ENCODE assay signal across 14 cellular contexts in the genomic region with DNA sequence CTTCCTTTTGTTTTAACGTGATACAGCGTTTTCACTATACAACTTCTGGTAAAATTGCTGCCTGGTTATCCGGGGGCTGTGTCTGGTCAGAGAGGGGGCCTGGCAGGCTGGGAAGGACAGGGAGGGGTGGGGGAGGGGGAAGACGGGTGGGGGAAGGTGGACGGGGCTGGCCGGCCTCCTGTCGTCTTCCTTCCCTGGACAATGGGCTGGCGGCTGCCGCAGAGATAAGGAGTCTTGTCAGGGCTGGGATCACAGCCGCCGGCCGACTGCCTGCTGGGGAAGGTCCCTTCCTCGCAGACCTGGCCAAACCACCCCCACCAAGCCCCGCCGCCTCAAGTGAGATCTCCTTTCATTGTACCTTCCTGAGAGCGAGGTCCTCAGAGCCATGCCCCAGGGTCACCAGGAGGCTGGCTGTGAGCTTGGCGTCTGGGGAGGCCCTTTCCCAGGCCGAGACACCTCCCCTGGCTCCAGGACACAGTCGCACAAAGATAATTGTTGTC. TPM values are rescaled to one million over a fixed set of nuclear protein-coding genes. Genes with fewer than 3 reads are reported as not detected.
DNase-seq lines count a peak whose midpoint lies in the region; ATAC-seq, FAIRE-seq and TF ChIP-seq lines count a peak whose summit lies in the region.
"Had no signal": no experiment of that assay in that cellular context is flagged by ENCODE, and none has a peak within 500 bp of the region (broad histone marks: within the 10 kb centered on the region; RNA-seq: fewer than 3 reads in every experiment).

No MANE protein-coding gene starts in this region.

- no peak overlapping the region for H3K4me3 Mint-ChIP-seq in T-helper 2 cell treated with Interferon-gamma antibody and Interleukin-4, amounts not matched to agents 5 μg/mL and 100 μg/mL, for 36 hours

- H3K27ac ChIP-seq in mesodermal cell (ENCODE audit: low read depth, low read length, severe bottlenecking) (peak overlapping the region; percentile 96), upper lobe of left lung (peak overlapping the region; percentile 70 to 83 (median 80))

- no peaks in the 10 kb centered on the region for H3K27me3 ChIP-seq in upper lobe of left lung

- 2% methylated on average over 7 to 10 of the region's 19 CpGs for WGBS in mesodermal cell (ENCODE audit: insufficient coverage in 2 of 2), 2 experiments
- 19 to 20% methylated on average over 16 to 18 of the region's 19 CpGs for WGBS in upper lobe of left lung, 2 donors

- peaks cover 10% of the 10 kb centered on the region for H3K4me1 Mint-ChIP-seq in T-helper 2 cell treated with Interferon-gamma antibody and Interleukin-4, amounts not matched to agents 5 μg/mL and 100 μg/mL, for 36 hours (ENCODE audit: low read depth)

- no peaks in the 10 kb centered on the region for H3K36me3 ChIP-seq in mesodermal cell (ENCODE audit: control insufficient read depth, insufficient read depth, low read length)
- H3K36me3 ChIP-seq in upper lobe of left lung: no peaks in the 10 kb centered on the region
- H3K36me3 ChIP-seq: HAP-1 had no signal

- no peak for FAIRE-seq in RCC 7860 (lab: Jason Lieb, UNC)
- FAIRE-seq: keratinocyte had no signal

- TF ChIP-seq CTCF in fibroblast of pulmonary artery (IDR thresholded peaks at IDR 0.05; ENCODE audit: low read length, missing control alignments): no peak
- TF ChIP-seq CTCF in upper lobe of left lung (IDR thresholded peaks at IDR 0.05): no peak

- H3K9me3 Mint-ChIP-seq in T-helper 2 cell treated with Interferon-gamma antibody and Interleukin-4, amounts not matched to agents 5 μg/mL and 100 μg/mL, for 36 hours: no peaks in the 10 kb centered on the region

- H3K27ac Mint-ChIP-seq in T-helper 2 cell treated with Interferon-gamma antibody and Interleukin-4, amounts not matched to agents 5 μg/mL and 100 μg/mL, for 36 hours: peak overlapping the region; percentile 20

- H3K36me3 Mint-ChIP-seq in T-helper 2 cell treated with Interferon-gamma antibody and Interleukin-4, amounts not matched to agents 5 μg/mL and 100 μg/mL, for 36 hours (ENCODE audit: low read depth): no peaks in the 10 kb centered on the region

- no peak for TF ChIP-seq POLR2A in upper lobe of left lung (IDR thresholded peaks at IDR 0.05)

- no peak for DNase-seq in T-helper 2 cell treated with Interferon-gamma antibody and Interleukin-4, amounts not matched to agents 5 μg/mL and 100 μg/mL, for 36 hours (ENCODE audit: low spot score)
- DNase-seq in T-helper 2 cell: no peak
- no peak for DNase-seq in fibroblast of pulmonary artery (ENCODE audit: low read depth)
- peak; percentile 42 to 65 for DNase-seq in upper lobe of left lung
- no peak for DNase-seq in activated T-cell treated with anti-CD3 and anti-CD28 coated beads, Interleukin-2, amount 50 U/mL, for 1 hour
- no peak for DNase-seq in RCC 7860 (ENCODE audit: low spot score)
- no peak for DNase-seq in NCI-H2196 treated with DMSO at 0.1 percent for 48 hours (lab: John Stamatoyannopoulos, UW; ENCODE audit: unreplicated experiment)
- DNase-seq: 8988T; activated CD4-positive, CD25-positive, alpha-beta regulatory T cell treated with anti-CD3 and anti-CD28 coated beads, Interleukin-2, amount 50 U/mL, for 72 hours; activated naive CD4-positive, alpha-beta T cell treated with anti-CD3 and anti-CD28 coated beads, Interleukin-2, amount 50 U/mL, for 16 hours; NCI-H1417 treated with DMSO at 0.1 percent for 48 hours had no signal

- no peak for TF ChIP-seq EP300 in upper lobe of left lung (IDR thresholded peaks at IDR 0.05)

- H3K4me3 ChIP-seq in fibroblast of pulmonary artery (replicated peaks; ENCODE audit: low read depth, low read length): peak overlapping the region; percentile 7
- H3K4me3 ChIP-seq in mesodermal cell (ENCODE audit: extremely low read depth, insufficient read depth, low read length, poor library complexity, severe bottlenecking): peak overlapping the region; percentile 20
- peak overlapping the region in 3 of 4 donors; percentile 13 to 33 (median 27) for H3K4me3 ChIP-seq in upper lobe of left lung
- H3K4me3 ChIP-seq: HAP-1 had no signal

- peaks cover 18% of the 10 kb centered on the region for H3K4me1 ChIP-seq in mesodermal cell (ENCODE audit: control insufficient read depth, insufficient read depth, low read length, poor library complexity, severe bottlenecking)
- peaks cover 19 to 29% (median 22%) of the 10 kb centered on the region in 4 donors for H3K4me1 ChIP-seq in upper lobe of left lung

- ATAC-seq in upper lobe of left lung (ENCODE audit: low FRiP score in 2 of 2): peak in 1 of 2 donors; percentile 45

- H3K9me3 ChIP-seq in mesodermal cell (ENCODE audit: control insufficient read depth, low read length) (no peaks in the 10 kb centered on the region), upper lobe of left lung (no peaks in the 10 kb centered on the region)
- H3K9me3 ChIP-seq: HAP-1 had no signal

- peaks cover 32% of the 10 kb centered on the region for H3K27me3 Mint-ChIP-seq in T-helper 2 cell treated with Interferon-gamma antibody and Interleukin-4, amounts not matched to agents 5 μg/mL and 100 μg/mL, for 36 hours (ENCODE audit: low read depth)

RNA-seq across cellular contexts. Expression of gene FSCN1, which starts 17.8 kb away (rescaled TPM):
- polyA plus RNA-seq in mesodermal cell (2013, experiment 1 of 2): 711 TPM
- 587 TPM for polyA plus RNA-seq in mesodermal cell (2013, experiment 2 of 2)
- 10 to 100 TPM in 5 of 6 donors, 1 to 10 TPM in 1; 9.7 to 77.3 (median 25.5) TPM for total RNA-seq in upper lobe of left lung

RNA-seq across cellular contexts. Expression of gene ACTB, which starts 44.4 kb away (rescaled TPM):
- polyA plus RNA-seq in mesodermal cell (2013, experiment 1 of 2): 3,902 TPM
- 3,238 TPM for polyA plus RNA-seq in mesodermal cell (2013, experiment 2 of 2)
- total RNA-seq in upper lobe of left lung: 1,000 to 10,000 TPM; 1,290 to 6,239 (median 4,085) TPM

Comparison
In these comparisons a context has a peak if more than half of its experiments do, and no peak if none do; other contexts are left out.
1. DNase-seq: peak in upper lobe of left lung (2 of 2); none in T-helper 2 cell treated with Interferon-gamma antibody and Interleukin-4, amounts not matched to agents 5 μg/mL and 100 μg/mL, for 36 hours (single experiment), T-helper 2 cell (0 of 5), fibroblast of pulmonary artery (single experiment), activated T-cell treated with anti-CD3 and anti-CD28 coated beads, Interleukin-2, amount 50 U/mL, for 1 hour (single experiment), RCC 7860 (single experiment) and NCI-H2196 treated with DMSO at 0.1 percent for 48 hours (single experiment).
2. Peak in every context shown above with its lines, with median percentiles within 50 percentile points of each other: H3K4me3 ChIP-seq.